ENCODE assay signal across 22 cellular contexts in genomic region chr2:23127465-23127864, GRCh38.
"Had no signal": no experiment of that assay in that cellular context is flagged by ENCODE, and none has a peak within 500 bp of the region (broad histone marks: within the 10 kb centered on the region; RNA-seq: fewer than 3 reads in every experiment).

No MANE protein-coding gene starts in this region.

- H3K4me1 Mint-ChIP-seq: WTC11 had no signal

- H3K36me3 Mint-ChIP-seq: natural killer cell treated with Interleukin-12 subunit alpha and Interleukin-12 subunit beta and Interleukin-15 and Interleukin-18, amount 100 ng/mL, for 72 hours had no signal

- H3K9me3 ChIP-seq: neutrophil, thoracic aorta, upper lobe of left lung had no signal

- H3K27ac Mint-ChIP-seq: activated naive CD4-positive, alpha-beta T cell treated with anti-CD3 and anti-CD28 coated beads for 36 hours; activated T-cell treated with anti-CD3 and anti-CD28 coated beads, Interleukin-2, amount 50 U/mL, for 72 hours; natural killer cell treated with Interleukin-12 subunit alpha and Interleukin-12 subunit beta and Interleukin-15 and Interleukin-18, amount 100 ng/mL, for 72 hours; T-helper 2 cell treated with Interferon-gamma antibody and Interleukin-4, amounts not matched to agents 5 μg/mL and 100 μg/mL, for 36 hours; WTC11 had no signal

- H3K4me3 ChIP-seq: cardiac muscle cell, heart left ventricle, lung, smooth muscle cell, thoracic aorta, upper lobe of left lung had no signal

- H3K4me3 Mint-ChIP-seq: activated naive CD4-positive, alpha-beta T cell treated with anti-CD3 and anti-CD28 coated beads for 36 hours; activated T-cell treated with anti-CD3 and anti-CD28 coated beads, Interleukin-2, amount 50 U/mL, for 72 hours; natural killer cell treated with Interleukin-12 subunit alpha and Interleukin-12 subunit beta and Interleukin-15 and Interleukin-18, amount 100 ng/mL, for 72 hours; T-helper 2 cell treated with Interferon-gamma antibody and Interleukin-4, amounts not matched to agents 5 μg/mL and 100 μg/mL, for 36 hours; WTC11 had no signal

- H3K27me3 ChIP-seq: cardiac muscle cell, heart left ventricle, neutrophil, upper lobe of left lung had no signal

- H3K4me1 ChIP-seq: heart left ventricle, parathyroid adenoma, upper lobe of left lung had no signal

- H3K9me3 Mint-ChIP-seq: activated T-cell treated with anti-CD3 and anti-CD28 coated beads, Interleukin-2, amount 50 U/mL, for 72 hours had no signal

- H3K27me3 Mint-ChIP-seq: natural killer cell treated with Interleukin-12 subunit alpha and Interleukin-12 subunit beta and Interleukin-15 and Interleukin-18, amount 100 ng/mL, for 72 hours had no signal

- DNase-seq: activated CD4-positive, alpha-beta T cell treated with anti-CD3 and anti-CD28 coated beads, Interleukin-2, amount 50 U/mL, for 4 hours; activated effector memory CD4-positive, alpha-beta T cell treated with Interleukin-2 at 50 U/mL for 16 hours; activated naive CD4-positive, alpha-beta T cell treated with anti-CD3 and anti-CD28 coated beads for 36 hours; activated T-cell treated with anti-CD3 and anti-CD28 coated beads, Interleukin-2, amount 50 U/mL, for 72 hours; effector CD4-positive, alpha-beta T cell; heart left ventricle; islet precursor cell; stimulated activated CD4-positive, alpha-beta T cell treated with anti-CD3 and anti-CD28 coated beads, Interleukin-15, amount 100 ng/mL, for 24 hours; stimulated activated CD8-positive, alpha-beta memory T cell treated with anti-CD3 and anti-CD28 coated beads, Interleukin-4, amount 100 ng/mL, for 48 hours; stimulated activated naive CD4-positive, alpha-beta T cell; upper lobe of left lung had no signal

- H3K9ac ChIP-seq: parathyroid adenoma had no signal

- ATAC-seq: activated T-cell treated with anti-CD3 and anti-CD28 coated beads, Interleukin-2, amount 50 U/mL, for 72 hours; heart left ventricle; natural killer cell treated with Interleukin-12 subunit alpha and Interleukin-12 subunit beta and Interleukin-15 and Interleukin-18, amount 100 ng/mL, for 72 hours; sciatic nerve; SK-N-SH treated with all-trans-retinoic acid at 6 μM for 48 hours; WTC11 had no signal

- H3K36me3 ChIP-seq: cardiac muscle cell, heart left ventricle, neutrophil, thoracic aorta, upper lobe of left lung had no signal

- H3K27ac ChIP-seq: cardiac muscle cell, heart left ventricle, neutrophil, parathyroid adenoma, thoracic aorta, upper lobe of left lung had no signal
